9 cellular contexts compared by ENCODE assay signal in genomic region chr12:122730215-122731014, GRCh38. TPM values are rescaled to one million over a fixed set of nuclear protein-coding genes. Genes with fewer than 3 reads are reported as not detected.
DNase-seq lines count a peak whose midpoint lies in the region; ATAC-seq, FAIRE-seq and TF ChIP-seq lines count a peak whose summit lies in the region.
"Had no signal": no experiment of that assay in that cellular context is flagged by ENCODE, and none has a peak within 500 bp of the region (broad histone marks: within the 10 kb centered on the region; RNA-seq: fewer than 3 reads in every experiment).

Gene HCAR1, minus strand, starts transcription at chr12:122730844. Its CDS starts 505 bp downstream, at chr12:122730339.

- H3K9ac ChIP-seq in duodenal mucosa (ENCODE audit: low read depth in 1 of 2, low read length in 2 of 2) (no peak within 1 kb of the TSS), H9 (ENCODE audit: extremely low read depth, insufficient read length, low read length) (no peak within 1 kb of the TSS), GM23248 (no peak within 1 kb of the TSS)

- no peaks in the 10 kb centered on the region for H3K9me2 ChIP-seq in GM23248 (ENCODE audit: insufficient read depth)

- no peak within 1 kb of the TSS for H2BK5ac ChIP-seq in H9 (ENCODE audit: insufficient read length, low read length)

- H2AFZ ChIP-seq in H9 (ENCODE audit: low read length) = no peak within 1 kb of the TSS
- no peak within 1 kb of the TSS for H2AFZ ChIP-seq in GM23248

- no peak within 1 kb of the TSS for H3K23ac ChIP-seq in H9 (ENCODE audit: insufficient read length, low read depth, low read length)

- BruUV-seq in Caco-2 (replicated peaks; lab: Mats Ljungman, UMichigan) = TSS peak; percentile 26
- BruUV-seq in Panc1 (replicated peaks; lab: Mats Ljungman, UMichigan) = no TSS peak

- H4K8ac ChIP-seq in H9 (replicated peaks; ENCODE audit: insufficient read length, low read depth, low read length) = no peak within 1 kb of the TSS

- no peak within 1 kb of the TSS for H2BK120ac ChIP-seq in H9 (ENCODE audit: low read depth, low read length, poor library complexity, severe bottlenecking)

- no peaks in the 10 kb centered on the region for H3K23me2 ChIP-seq in H9 (ENCODE audit: insufficient read length, low read depth, low read length, poor library complexity, severe bottlenecking)

- TF ChIP-seq CTCF in Caco-2 (IDR thresholded peaks at IDR 0.05; ENCODE audit: insufficient read depth in 1 of 2, low read depth in 1 of 2, low read length in 1 of 2, severe bottlenecking in 1 of 2, unreplicated experiment in 1 of 2) (no peak), Panc1 (IDR thresholded peaks at IDR 0.05) (no peak), H9 (conservative IDR thresholded peaks at IDR 0.05) (no peak)

- H4K91ac ChIP-seq in H9 (ENCODE audit: insufficient read length, low read depth, low read length) = no peak within 1 kb of the TSS

- H3K9me3 Mint-ChIP-seq in Caco-2 (ENCODE audit: unreplicated experiment) (no peaks in the 10 kb centered on the region), H9 (no peaks in the 10 kb centered on the region)
- H3K9me3 Mint-ChIP-seq: naive B cell had no signal

- H3K79me1 ChIP-seq in H9 (ENCODE audit: insufficient read depth, low read depth, low read length, poor library complexity, severe bottlenecking) = no peaks in the 10 kb centered on the region

- H3K9me3 ChIP-seq in Caco-2 = no peaks in the 10 kb centered on the region
- H3K9me3 ChIP-seq in Panc1 (ENCODE audit: control insufficient read depth, insufficient read depth, low read depth, low read length) = no peaks in the 10 kb centered on the region
- no peaks in the 10 kb centered on the region for H3K9me3 ChIP-seq in duodenal mucosa (ENCODE audit: control insufficient read depth in 1 of 2, low read length in 2 of 2)
- no peaks in the 10 kb centered on the region for H3K9me3 ChIP-seq in H9 (ENCODE audit: control insufficient read depth, low read depth, low read length)
- no peaks in the 10 kb centered on the region for H3K9me3 ChIP-seq in GM23248 (ENCODE audit: low read depth)

- no peak within 1 kb of the TSS for H4K5ac ChIP-seq in H9 (ENCODE audit: insufficient read length, low read depth, low read length)

- DNase-seq in Caco-2 = peak; percentile 50 to 51
- no peak for DNase-seq in Panc1 (ENCODE audit: low read depth, low spot score)
- DNase-seq in frontal cortex (ENCODE audit: low spot score in 2 of 2) = no peak
- DNase-seq in H9 = no peak
- DNase-seq in GM23248 = no peak
- DNase-seq: naive B cell had no signal

- H3F3A ChIP-seq in GM23248 (ENCODE audit: insufficient read depth) = no peaks in the 10 kb centered on the region

- H3K27ac ChIP-seq in Panc1 (ENCODE audit: low read length) = peak within 1 kb of the TSS; percentile 62
- no peak within 1 kb of the TSS for H3K27ac ChIP-seq in duodenal mucosa (ENCODE audit: low read depth, low read length)
- H3K27ac ChIP-seq in skin epidermis = peak within 1 kb of the TSS in 3 of 21 experiments; percentile 10 to 35 (median 17)
- H3K27ac ChIP-seq in H9 (ENCODE audit: insufficient read length, low read depth, low read length) = no peak within 1 kb of the TSS
- H3K27ac ChIP-seq in GM23248 = no peak within 1 kb of the TSS

- H3K79me2 ChIP-seq in H9 (ENCODE audit: insufficient read depth, low read length) = no peaks in the 10 kb centered on the region
- no peaks in the 10 kb centered on the region for H3K79me2 ChIP-seq in GM23248 (ENCODE audit: insufficient read depth)

- no peak within 1 kb of the TSS for H3K56ac ChIP-seq in H9 (ENCODE audit: insufficient read length, low read depth, low read length)

- H3K36me3 Mint-ChIP-seq in Caco-2 (ENCODE audit: insufficient read depth, unreplicated experiment) (no peaks in the 10 kb centered on the region), H9 (ENCODE audit: insufficient read depth in 1 of 3, low read depth in 3 of 3) (no peaks in the 10 kb centered on the region)
- H3K36me3 Mint-ChIP-seq: naive B cell had no signal

- peaks cover 10% of the 10 kb centered on the region for H3K4me1 Mint-ChIP-seq in Caco-2 (ENCODE audit: low read depth, unreplicated experiment)
- peaks cover 21 to 25% of the 10 kb centered on the region in 2 experiments for H3K4me1 Mint-ChIP-seq in H9

- H3K27ac Mint-ChIP-seq in Caco-2 (ENCODE audit: unreplicated experiment) (peak within 1 kb of the TSS; percentile 81), H9 (no peak within 1 kb of the TSS)

- H3K4me2 ChIP-seq in H9 (ENCODE audit: insufficient read depth, insufficient read length, low read length) (no peak within 1 kb of the TSS), GM23248 (ENCODE audit: unreplicated experiment) (no peak within 1 kb of the TSS)

- POLR2A ChIA-PET in Caco-2 (lab: Charles Lee) = no interaction called here
- POLR2A ChIA-PET in Panc1 (lab: Charles Lee) = interaction anchor here (0.6 kb wide), 1 partner anchor 404 kb away, joined by 3 read pairs; no protein-coding TSS in a partner anchor

- no peaks in the 10 kb centered on the region for H4K20me1 ChIP-seq in H9 (ENCODE audit: control insufficient read depth, insufficient read depth, insufficient read length)
- H4K20me1 ChIP-seq in GM23248 (ENCODE audit: insufficient read depth) = no peaks in the 10 kb centered on the region

- H3K4me3 Mint-ChIP-seq in Caco-2 (ENCODE audit: unreplicated experiment) (peak within 1 kb of the TSS; percentile 90), H9 (no peak within 1 kb of the TSS)

- ATAC-seq in Panc1 = peak; percentile 81
- ATAC-seq in GM18519 (IDR thresholded peaks at IDR 0.05; ENCODE audit: low FRiP score, unreplicated experiment) = no peak

- H3K27me3 Mint-ChIP-seq in Caco-2 (ENCODE audit: insufficient read depth, unreplicated experiment) (no peaks in the 10 kb centered on the region), H9 (ENCODE audit: low read depth) (peaks cover 3% of the 10 kb centered on the region)
- H3K27me3 Mint-ChIP-seq: naive B cell had no signal

- H3K27me3 ChIP-seq in Caco-2 (replicated peaks; ENCODE audit: control insufficient read depth, insufficient read depth, low read length) (no peaks in the 10 kb centered on the region), Panc1 (ENCODE audit: control insufficient read depth, insufficient read depth, low read length) (no peaks in the 10 kb centered on the region), duodenal mucosa (ENCODE audit: control insufficient read depth in 1 of 2, insufficient read depth in 2 of 2, low read length in 2 of 2) (no peaks in the 10 kb centered on the region), H9 (ENCODE audit: insufficient read depth, low read length) (no peaks in the 10 kb centered on the region), GM23248 (replicated peaks; ENCODE audit: insufficient read depth) (peaks cover 5% of the 10 kb centered on the region; the same call in 1 of the 2 replicates)

- H3K4ac ChIP-seq in H9 (ENCODE audit: low read depth, low read length) = no peak within 1 kb of the TSS

- no peak within 1 kb of the TSS for H2BK12ac ChIP-seq in H9 (ENCODE audit: insufficient read length, low read depth, low read length)

- WGBS in H9 (ENCODE audit: extremely low coverage, insufficient read length, low lambda C conversion rate) = no CpG with 5 or more reads among the region's 32 CpGs
- WGBS in GM23248 (ENCODE audit: low coverage in 1 of 2, low lambda C conversion rate in 2 of 2, missing lambda C conversion rate in 2 of 2), 2 experiments = 69 to 71% methylated on average over 32 of the region's 32 CpGs

- no peak within 1 kb of the TSS for H2BK20ac ChIP-seq in H9 (ENCODE audit: low read depth, low read length, poor library complexity, severe bottlenecking)

- H3K4me1 ChIP-seq in Caco-2 (peaks cover 43% of the 10 kb centered on the region), Panc1 (ENCODE audit: control insufficient read depth, insufficient read depth, low read length) (peaks cover 9% of the 10 kb centered on the region), duodenal mucosa (ENCODE audit: control insufficient read depth in 1 of 2, insufficient read depth in 2 of 2, low read length in 2 of 2) (no peaks in the 10 kb centered on the region), H9 (ENCODE audit: insufficient read depth, low read length) (no peaks in the 10 kb centered on the region), GM23248 (ENCODE audit: insufficient read depth) (no peaks in the 10 kb centered on the region)

- H2BK15ac ChIP-seq in H9 (ENCODE audit: low read depth, low read length) = no peak within 1 kb of the TSS

- H3K4me3 ChIP-seq in Caco-2 (ENCODE audit: low read depth, low read length) (peak within 1 kb of the TSS; percentile 47), Panc1 (ENCODE audit: low read depth in 2 of 2, low read length in 2 of 2) (peak within 1 kb of the TSS; percentile 25 to 66), duodenal mucosa (ENCODE audit: low read depth in 1 of 2, low read length in 2 of 2) (peak within 1 kb of the TSS; percentile 28 to 48), skin epidermis (peak within 1 kb of the TSS in 5 of 7 experiments; percentile 0 to 21 (median 4)), GM23248 (no peak within 1 kb of the TSS)

- no peak within 1 kb of the TSS for H3K18ac ChIP-seq in H9 (ENCODE audit: insufficient read length, low read depth, low read length)

- CTCF ChIA-PET in Caco-2 (lab: Charles Lee) (interaction anchor here (0.6 to 1.1 kb wide), 3 partner anchors 80 to 553 kb away, joined by 4 to 9 read pairs (median 7); no protein-coding TSS in a partner anchor), Panc1 (lab: Charles Lee) (no interaction called here)

- no peak within 1 kb of the TSS for H3T11ph ChIP-seq in H9 (ENCODE audit: low read length)

- FAIRE-seq in frontal cortex (lab: Jason Lieb, UNC) = no peak

- intact Hi-C loops in Caco-2 (cut with micrococcal nuclease; ENCODE audit: unreplicated experiment) = loop anchor here (2.0 kb wide), 1 partner anchor 52 kb away; no protein-coding TSS in a partner anchor
- intact Hi-C loops in Panc1 (cut with micrococcal nuclease; ENCODE audit: unreplicated experiment) = no loop called here

- no peak within 1 kb of the TSS for H2AK5ac ChIP-seq in H9 (ENCODE audit: insufficient read length, low read length)

- no peaks in the 10 kb centered on the region for H3K36me3 ChIP-seq in Caco-2 (ENCODE audit: control insufficient read depth, insufficient read depth, low read length)
- H3K36me3 ChIP-seq in Panc1 (ENCODE audit: control insufficient read depth, insufficient read depth, low read length) = no peaks in the 10 kb centered on the region
- H3K36me3 ChIP-seq in duodenal mucosa (ENCODE audit: control insufficient read depth in 1 of 2, insufficient read depth in 2 of 2, low read length in 2 of 2) = no peaks in the 10 kb centered on the region
- H3K36me3 ChIP-seq in GM23248 (ENCODE audit: low read depth) = no peaks in the 10 kb centered on the region

- no peak within 1 kb of the TSS for H3K14ac ChIP-seq in H9 (ENCODE audit: insufficient read depth, low read length)

- in situ Hi-C loops in Panc1 (cut with HindIII; ENCODE audit: low pct_unique_long_range_greater_than_20kb, low sequenced_read_pairs) = no loop called here
- in situ Hi-C loops in GM23248 (cut with MboI) = no loop called here

RNA-seq across cellular contexts. Expression of gene HCAR1, which starts in this region (rescaled TPM):
- total RNA-seq in Caco-2 (2022) (3.7 and 5.2 TPM in 2 replicates), Panc1 (2021; ENCODE audit: unreplicated experiment) (0.31 TPM), frontal cortex (0.41 TPM), H9 (2021) (0.07 TPM in 2 replicates)
- polyA plus RNA-seq in Panc1 (2012; ENCODE audit: insufficient read length) = 0.44 TPM
- not detected in 2 replicates for total RNA-seq in GM23248 (2014; rRNA removed; shearing (Covaris generic))
- polyA plus RNA-seq in GM23248 (2016; fragmentation: Nextera tagmentation; extraction: Ambion mirVana) = not detected in 2 replicates

Comparison
In these comparisons a context has a peak if more than half of its experiments do, and no peak if none do; other contexts are left out.
1. Peak in ATAC-seq, H3K4me3 ChIP-seq and H3K27ac ChIP-seq in Panc1; RNA of the gene not detected or under 1 TPM.
2. DNase-seq: peak in Caco-2 (2 of 2); none in Panc1 (single experiment), frontal cortex (0 of 2), H9 (single experiment) and GM23248 (single experiment).